ENCODE assay signal across 1 cellular context in genomic region chr22:41478473-41478872, GRCh38.
TF ChIP-seq lines count a peak whose summit lies in the region.

No MANE protein-coding gene starts in this region.

TF ChIP-seq in GM23338, 12 proteins besides CTCF, POLR2A, EP300 and RAD21 (continued from another document):
- no peak for TF ChIP-seq ZNF462 (CRISPR knock-in tag; IDR thresholded peaks at IDR 0.05)
TF ChIP-seq in GM23338: peak in this region for 0.
